In genomic region chr5:142012792-142013388, GRCh38 we compare ENCODE assay signal across 8 cellular contexts. TPM values are rescaled to one million over a fixed set of nuclear protein-coding genes. Genes with fewer than 3 reads are reported as not detected.
DNase-seq lines count a peak whose midpoint lies in the region; ATAC-seq and TF ChIP-seq lines count a peak whose summit lies in the region.

TSS of gene GNPDA1 (minus strand) at chr5:142013027. CDS start at chr5:142012035, 992 bp downstream.

- H2BK5ac ChIP-seq in IMR-90 (ENCODE audit: low read depth, low read length, poor library complexity, severe bottlenecking) (peak within 1 kb of the TSS; percentile 65), trophoblast cell (ENCODE audit: low read depth, low read length, poor library complexity) (peak within 1 kb of the TSS; percentile 58)

- peak within 1 kb of the TSS; percentile 95 for H3K4me2 ChIP-seq in IMR-90 (ENCODE audit: low read depth, low read length)
- H3K4me2 ChIP-seq in trophoblast cell (ENCODE audit: low read length): peak within 1 kb of the TSS; percentile 73

- H2AFZ ChIP-seq in IMR-90 (replicated peaks; ENCODE audit: low read length, poor library complexity) (peak within 1 kb of the TSS; percentile 93), trophoblast cell (ENCODE audit: insufficient read depth, low read length, poor library complexity) (peak within 1 kb of the TSS; percentile 73)

- peak within 1 kb of the TSS; percentile 70 for H2BK20ac ChIP-seq in IMR-90 (ENCODE audit: low read depth, low read length)

- no TSS peak for BruUV-seq in IMR-90 (replicated peaks; lab: Mats Ljungman, UMichigan)

- in situ Hi-C loops in IMR-90 (cut with MboI; ENCODE audit: low sequenced_read_pairs): no loop called here

- no peaks in the 10 kb centered on the region for H3K36me3 Mint-ChIP-seq in type B pancreatic cell

- H4K91ac ChIP-seq in IMR-90 (ENCODE audit: insufficient read depth, low read depth, low read length) (peak within 1 kb of the TSS; percentile 90), trophoblast cell (ENCODE audit: low read depth, low read length) (peak within 1 kb of the TSS; percentile 75)

- H3K4me1 ChIP-seq in IMR-90 (ENCODE audit: control insufficient read depth, insufficient read depth, low read length) (peaks cover 10% of the 10 kb centered on the region), adipocyte (ENCODE audit: control insufficient read depth, insufficient read depth, low read length) (peaks cover 22% of the 10 kb centered on the region), cardiac muscle cell (ENCODE audit: low read depth) (peaks cover 4% of the 10 kb centered on the region), trophoblast cell (ENCODE audit: control insufficient read depth in 1 of 2, insufficient read depth in 2 of 2, low read length in 2 of 2) (peaks cover 3 to 8% of the 10 kb centered on the region in 2 experiments)

- H2BK15ac ChIP-seq in IMR-90 (ENCODE audit: low read depth, low read length): peak within 1 kb of the TSS; percentile 68; the same call in 2 of the 3 replicates

- H3K9ac ChIP-seq in IMR-90 (ENCODE audit: low read depth, low read length) (peak within 1 kb of the TSS; percentile 85), adipocyte (ENCODE audit: low read length) (peak within 1 kb of the TSS; percentile 93), trophoblast cell (ENCODE audit: low read length) (peak within 1 kb of the TSS; percentile 57)

- H3K79me2 ChIP-seq in trophoblast cell (ENCODE audit: control insufficient read depth, insufficient read depth, low read length, poor library complexity): peaks cover 3% of the 10 kb centered on the region

- H3K27me3 ChIP-seq in IMR-90 (ENCODE audit: control insufficient read depth, insufficient read depth, low read length) (no peaks in the 10 kb centered on the region), adipocyte (replicated peaks; ENCODE audit: control insufficient read depth, insufficient read depth, low read length) (no peaks in the 10 kb centered on the region), cardiac muscle cell (no peaks in the 10 kb centered on the region), trophoblast cell (ENCODE audit: insufficient read depth, low read length) (no peaks in the 10 kb centered on the region)

- peak within 1 kb of the TSS; percentile 75 for H4K12ac ChIP-seq in trophoblast cell (ENCODE audit: low read depth, low read length)

- H3K4me3 Mint-ChIP-seq in type B pancreatic cell: peak within 1 kb of the TSS; percentile 90

- dilution Hi-C loops in IMR-90 (cut with HindIII; ENCODE audit: low sequenced_read_pairs, unreplicated experiment): no loop called here

- H2AK9ac ChIP-seq in IMR-90 (replicated peaks; ENCODE audit: low read depth, low read length, poor library complexity): peak within 1 kb of the TSS; percentile 97

- peaks cover 9% of the 10 kb centered on the region for H3K36me3 ChIP-seq in IMR-90 (ENCODE audit: control insufficient read depth, insufficient read depth, low read length)
- peaks cover 6% of the 10 kb centered on the region for H3K36me3 ChIP-seq in adipocyte (ENCODE audit: control insufficient read depth, insufficient read depth, low read length, severe bottlenecking)
- H3K36me3 ChIP-seq in cardiac muscle cell: no peaks in the 10 kb centered on the region
- H3K36me3 ChIP-seq in trophoblast cell (ENCODE audit: control insufficient read depth in 1 of 2, insufficient read depth in 2 of 2, low read length in 2 of 2): peaks cover 0 to 6% of the 10 kb centered on the region in 2 experiments

- H4K5ac ChIP-seq in IMR-90 (ENCODE audit: low read depth, low read length): peak within 1 kb of the TSS; percentile 87

- H3K4me3 ChIP-seq in IMR-90 (ENCODE audit: insufficient read depth, low read depth, low read length): peak within 1 kb of the TSS; percentile 69
- H3K4me3 ChIP-seq in adipocyte (ENCODE audit: low read length): peak within 1 kb of the TSS; percentile 94
- H3K4me3 ChIP-seq in cardiac muscle cell: peak within 1 kb of the TSS; percentile 59
- H3K4me3 ChIP-seq in trophoblast cell (ENCODE audit: low read depth, low read length): peak within 1 kb of the TSS; percentile 76

- H2BK12ac ChIP-seq in trophoblast cell (ENCODE audit: low read length): no peak within 1 kb of the TSS

- 0 out of 2 replicates have a peak, but pooled peaks have one; percentile 15 for TF ChIP-seq CTCF in IMR-90 (conservative IDR thresholded peaks at IDR 0.05; ENCODE audit: low read depth, low read length)
- TF ChIP-seq CTCF in cardiac muscle cell (IDR thresholded peaks at IDR 0.05; ENCODE audit: low read depth, low read length): no peak
- no peak for TF ChIP-seq CTCF in type B pancreatic cell (conservative IDR thresholded peaks at IDR 0.05)

- H3K4me1 Mint-ChIP-seq in type B pancreatic cell (ENCODE audit: unreplicated experiment): peaks cover 23% of the 10 kb centered on the region

- H3K9me1 ChIP-seq in IMR-90 (ENCODE audit: insufficient read depth, low read length): peaks cover 19% of the 10 kb centered on the region

- H4K8ac ChIP-seq in IMR-90 (ENCODE audit: low read depth in 2 of 2, low read length in 2 of 2): peak within 1 kb of the TSS; percentile 90 to 94
- H4K8ac ChIP-seq in trophoblast cell (ENCODE audit: low read depth, low read length): peak within 1 kb of the TSS; percentile 95

- TF ChIP-seq RAD21 in IMR-90 (IDR thresholded peaks at IDR 0.05; ENCODE audit: low read length): no peak

- H3K56ac ChIP-seq in IMR-90 (ENCODE audit: extremely low read depth, insufficient read depth, low read length): peak within 1 kb of the TSS; percentile 62

- H3K23ac ChIP-seq in IMR-90 (ENCODE audit: low read depth, low read length): peak within 1 kb of the TSS; percentile 96
- no peak within 1 kb of the TSS for H3K23ac ChIP-seq in trophoblast cell (ENCODE audit: low read length)

- H3K79me1 ChIP-seq in IMR-90 (ENCODE audit: low read depth in 1 of 2, low read length in 2 of 2) (peaks cover 4 to 17% of the 10 kb centered on the region in 2 experiments; a peak in 3 of 4 replicates), trophoblast cell (ENCODE audit: low read length) (peaks cover 8% of the 10 kb centered on the region)

- peak within 1 kb of the TSS; percentile 93 for H2AK5ac ChIP-seq in IMR-90 (ENCODE audit: low read depth, low read length)
- no peak within 1 kb of the TSS for H2AK5ac ChIP-seq in trophoblast cell (ENCODE audit: low read length)

- ATAC-seq in GM21515 (IDR thresholded peaks at IDR 0.05; ENCODE audit: unreplicated experiment): peak; percentile 71
- peak; percentile 88 for ATAC-seq in IMR-90 (ENCODE audit: low read depth)

- H2BK120ac ChIP-seq in IMR-90 (ENCODE audit: low read depth, low read length) (peak within 1 kb of the TSS; percentile 65), trophoblast cell (ENCODE audit: insufficient read depth, low read length, poor library complexity) (peak within 1 kb of the TSS; percentile 47)

- no peaks in the 10 kb centered on the region for H3K27me3 Mint-ChIP-seq in type B pancreatic cell

- CTCF ChIA-PET in IMR-90 (lab: Yijun Ruan, JAX): interaction anchor here (0.7 to 1.0 kb wide), 2 partner anchors 9 to 128 kb away, joined by 3 read pairs; no protein-coding TSS in a partner anchor

- H3K14ac ChIP-seq in IMR-90 (replicated peaks; ENCODE audit: low read depth, low read length): peak within 1 kb of the TSS; percentile 99
- H3K14ac ChIP-seq in trophoblast cell (ENCODE audit: low read length): peak within 1 kb of the TSS; percentile 28

- peak within 1 kb of the TSS; percentile 94 for H3K4ac ChIP-seq in IMR-90 (ENCODE audit: low read depth, low read length)
- H3K4ac ChIP-seq in trophoblast cell (ENCODE audit: low read depth, low read length): peak within 1 kb of the TSS; percentile 53

- H3K18ac ChIP-seq in IMR-90 (ENCODE audit: low read depth, low read length) (peak within 1 kb of the TSS; percentile 75), trophoblast cell (ENCODE audit: low read length) (peak within 1 kb of the TSS; percentile 74)

- peak; percentile 95 for DNase-seq in DMS53 (lab: John Stamatoyannopoulos, UW)
- DNase-seq in IMR-90: peak; percentile 72
- DNase-seq in SW 1271 (lab: John Stamatoyannopoulos, UW): peak; percentile 62 to 64
- DNase-seq in adipocyte (ENCODE audit: low read depth): peak; percentile 92
- DNase-seq in cardiac muscle cell (ENCODE audit: low read depth in 1 of 2, low spot score in 1 of 2): peak; percentile 80 to 89
- peak; percentile 81 to 89 for DNase-seq in trophoblast cell
- DNase-seq in type B pancreatic cell (ENCODE audit: extremely low spot score, unreplicated experiment): peak; percentile 80

- intact Hi-C loops in IMR-90 (cut with micrococcal nuclease): loop anchor here (2.0 to 10.0 kb wide), 3 partner anchors 132 to 682 kb away; no protein-coding TSS in a partner anchor

- peak; percentile 56 for TF ChIP-seq POLR2A in IMR-90 (IDR thresholded peaks at IDR 0.05; ENCODE audit: low read depth, low read length)

- no peaks in the 10 kb centered on the region for H3K9me3 Mint-ChIP-seq in type B pancreatic cell

- H3K9me3 ChIP-seq in IMR-90 (ENCODE audit: control insufficient read depth, insufficient read depth, low read length) (no peaks in the 10 kb centered on the region), adipocyte (ENCODE audit: control insufficient read depth, low read length) (no peaks in the 10 kb centered on the region), cardiac muscle cell (ENCODE audit: low read depth) (no peaks in the 10 kb centered on the region), trophoblast cell (ENCODE audit: insufficient read depth, low read depth, low read length) (no peaks in the 10 kb centered on the region)

- WGBS in IMR-90 (ENCODE audit: extremely low coverage in 2 of 2, insufficient read length in 1 of 2), 2 experiments: 0% methylated on average over 16 of the region's 58 CpGs; no CpG with 5 or more reads in 1 of the 2 experiments
- WGBS in trophoblast cell (ENCODE audit: extremely low coverage, insufficient coverage, insufficient read length): no CpG with 5 or more reads among the region's 58 CpGs

- H4K20me1 ChIP-seq in IMR-90 (ENCODE audit: insufficient read depth, low read length): no peaks in the 10 kb centered on the region

- H3K27ac Mint-ChIP-seq in type B pancreatic cell: peak within 1 kb of the TSS; percentile 87

- H3K27ac ChIP-seq in IMR-90 (ENCODE audit: insufficient read depth, low read length) (peak within 1 kb of the TSS; percentile 73), cardiac muscle cell (peak within 1 kb of the TSS; percentile 57), trophoblast cell (ENCODE audit: low read depth, low read length) (no peak within 1 kb of the TSS)

- POLR2A ChIA-PET in IMR-90 (lab: Charles Lee; ENCODE audit: unreplicated experiment): no interaction called here

TF ChIP-seq in IMR-90, 13 proteins besides CTCF, POLR2A, EP300 and RAD21 (continues in another document):
- TF ChIP-seq RCOR1 (IDR thresholded peaks at IDR 0.05; ENCODE audit: insufficient replicate concordance, low read length) (no peak), CEBPB (IDR thresholded peaks at IDR 0.05; ENCODE audit: low read depth, low read length) (no peak), BHLHE40 (IDR thresholded peaks at IDR 0.05; ENCODE audit: low read depth, low read length) (peak; percentile 94)

RNA-seq across cellular contexts. Expression of gene GNPDA1, which starts in this region (rescaled TPM):
- total RNA-seq in IMR-90 (2012; rRNA removed) (50.5 and 60.6 TPM in 2 replicates), cardiac muscle cell (25.8 and 40.6 TPM in 2 replicates), type B pancreatic cell (ENCODE audit: low replicate concordance) (41.3 and 50.4 TPM in 2 replicates)
- polyA plus RNA-seq in IMR-90 (2012; rRNA removed) (19.6 and 23.1 TPM in 2 replicates), cardiac muscle cell (47.6 and 67.7 TPM in 2 replicates)
- polyA plus RNA-seq in IMR-90 (2012; cell fraction: cytosol; rRNA removed): 11.2 and 22.3 TPM in 2 replicates
- 17.9 and 21.4 TPM in 2 replicates for polyA plus RNA-seq in IMR-90 (2012; cell fraction: nucleus; rRNA removed; ENCODE audit: low replicate concordance)
- 30.3 and 31.0 TPM in 2 replicates for polyA plus RNA-seq in trophoblast cell (2013)
